ENCODE assay signal across 17 cellular contexts in genomic region chr6:161215193-161215592, GRCh38. TPM values are rescaled to one million over a fixed set of nuclear protein-coding genes. Genes with fewer than 3 reads are reported as not detected.
DNase-seq lines count a peak whose midpoint lies in the region; ATAC-seq and TF ChIP-seq lines count a peak whose summit lies in the region.
"Had no signal": no experiment of that assay in that cellular context is flagged by ENCODE, and none has a peak within 500 bp of the region (broad histone marks: within the 10 kb centered on the region; RNA-seq: fewer than 3 reads in every experiment).

No MANE protein-coding gene starts in this region.

- DNase-seq in A172 (ENCODE audit: low spot score) (peak; percentile 56), HS-5 (ENCODE audit: low read depth) (peak; percentile 78), astrocyte of the hippocampus (ENCODE audit: low read depth, low spot score) (peak; percentile 87), foreskin keratinocyte (peak; percentile 20 to 50), cerebellar nuclear complex (lab: John Stamatoyannopoulos, UW) (no peak), A673 (ENCODE audit: low spot score) (no peak), type B pancreatic cell (ENCODE audit: extremely low spot score, unreplicated experiment) (no peak), globus pallidus (ENCODE audit: low spot score) (no peak)
- DNase-seq: activated CD4-positive, alpha-beta T cell treated with anti-CD3 and anti-CD28 coated beads, Interleukin-2, amount 10 ng/mL, durations not matched to agents 7 days and 5 days; activated gamma-delta T cell treated with Interleukin-2 at 50 U/mL for 16 hours; cortex of kidney; DMS53; midbrain; NCI-H1105; NCI-H526 treated with DMSO at 0.1 percent for 48 hours had no signal

- peaks cover 23% of the 10 kb centered on the region for H3K9me3 ChIP-seq in A673 (ENCODE audit: low read depth, low read length, poor library complexity, severe bottlenecking)

- H3K4me3 ChIP-seq in A673 (ENCODE audit: low read depth, low read length, poor library complexity, severe bottlenecking): no peak overlapping the region
- H3K4me3 ChIP-seq: A549 had no signal

- no peaks in the 10 kb centered on the region for H3K27me3 Mint-ChIP-seq in type B pancreatic cell
- H3K27me3 Mint-ChIP-seq: activated CD4-positive, alpha-beta T cell treated with anti-CD3 and anti-CD28 coated beads, Interleukin-2, amount 10 ng/mL, durations not matched to agents 7 days and 5 days had no signal

- peaks cover 10% of the 10 kb centered on the region for H3K9me3 Mint-ChIP-seq in type B pancreatic cell

- BruUV-seq in A673 (replicated peaks; lab: Mats Ljungman, UMichigan): no TSS peak

- H3K36me3 Mint-ChIP-seq in type B pancreatic cell: peaks cover 51% of the 10 kb centered on the region

- peak; percentile 94 for ATAC-seq in foreskin keratinocyte
- ATAC-seq: A549 had no signal

- TF ChIP-seq CTCF in foreskin keratinocyte (conservative IDR thresholded peaks at IDR 0.05) (no peak), A673 (conservative IDR thresholded peaks at IDR 0.05; ENCODE audit: low read depth, low read length) (no peak), type B pancreatic cell (conservative IDR thresholded peaks at IDR 0.05) (no peak)

- H3K27ac Mint-ChIP-seq in type B pancreatic cell: no peak overlapping the region
- H3K27ac Mint-ChIP-seq: activated CD4-positive, alpha-beta T cell treated with anti-CD3 and anti-CD28 coated beads, Interleukin-2, amount 10 ng/mL, durations not matched to agents 7 days and 5 days had no signal

- H3K4me1 Mint-ChIP-seq in type B pancreatic cell (ENCODE audit: unreplicated experiment): no peaks in the 10 kb centered on the region
- H3K4me1 Mint-ChIP-seq: activated CD4-positive, alpha-beta T cell treated with anti-CD3 and anti-CD28 coated beads, Interleukin-2, amount 10 ng/mL, durations not matched to agents 7 days and 5 days had no signal

- no peaks in the 10 kb centered on the region for H3K36me3 ChIP-seq in A673 (ENCODE audit: insufficient read depth, low read length, poor library complexity, severe bottlenecking)

- CTCF ChIA-PET in A673 (lab: Charles Lee): no interaction called here

- intact Hi-C loops in A673 (cut with micrococcal nuclease; ENCODE audit: unreplicated experiment): no loop called here

- H3K4me3 Mint-ChIP-seq in type B pancreatic cell: no peak overlapping the region
- H3K4me3 Mint-ChIP-seq: activated CD4-positive, alpha-beta T cell treated with anti-CD3 and anti-CD28 coated beads, Interleukin-2, amount 10 ng/mL, durations not matched to agents 7 days and 5 days had no signal

- POLR2A ChIA-PET in A673 (lab: Charles Lee; ENCODE audit: low non-redundant PET): no interaction called here

- H3K27ac ChIP-seq in foreskin keratinocyte: peak overlapping the region; percentile 54
- no peak overlapping the region for H3K27ac ChIP-seq in A673 (ENCODE audit: low read depth, low read length, poor library complexity, severe bottlenecking)
- H3K27ac ChIP-seq: A549, HL-60 had no signal

- H3K27me3 ChIP-seq in foreskin keratinocyte (no peaks in the 10 kb centered on the region), A673 (replicated peaks; ENCODE audit: insufficient read depth, low read depth, low read length, poor library complexity) (no peaks in the 10 kb centered on the region)

- H3K4me1 ChIP-seq in foreskin keratinocyte (no peaks in the 10 kb centered on the region), A673 (ENCODE audit: insufficient read depth, low read length, poor library complexity, severe bottlenecking) (no peaks in the 10 kb centered on the region)
- H3K4me1 ChIP-seq: A549 had no signal

RNA-seq across cellular contexts. Expression of gene AGPAT4, which starts 58.7 kb away (rescaled TPM):
- 4.2 and 4.4 TPM in 2 replicates for total RNA-seq in A172 (2014; rRNA removed; shearing (Covaris generic))
- 3.9 and 5.8 TPM in 2 replicates for total RNA-seq in foreskin keratinocyte
- polyA plus RNA-seq in foreskin keratinocyte: 2.3 and 3.1 TPM in 2 replicates
- 10.1 and 12.4 TPM in 2 replicates for total RNA-seq in A673 (2021)
- 9.6 and 24.4 TPM in 2 replicates for total RNA-seq in type B pancreatic cell (ENCODE audit: low replicate concordance)

Comparison
In these comparisons a context has a peak if more than half of its experiments do, and no peak if none do; other contexts are left out.
1. DNase-seq: peak in A172 (single experiment), HS-5 (single experiment), astrocyte of the hippocampus (single experiment) and foreskin keratinocyte (2 of 2); none in cerebellar nuclear complex (0 of 2), A673 (single experiment), type B pancreatic cell (single experiment) and globus pallidus (single experiment).